Comparison of ENCODE assay signal across 22 cellular contexts in genomic region chrX:30680618-30681017, GRCh38.
"Had no signal": no experiment of that assay in that cellular context is flagged by ENCODE, and none has a peak within 500 bp of the region (broad histone marks: within the 10 kb centered on the region; RNA-seq: fewer than 3 reads in every experiment).

No MANE protein-coding gene starts in this region.

- H3K36me3 Mint-ChIP-seq: natural killer cell treated with Interleukin-12 subunit alpha and Interleukin-12 subunit beta and Interleukin-15 and Interleukin-18, amount 100 ng/mL, for 72 hours had no signal

- H3K9me3 ChIP-seq: breast epithelium, esophagus squamous epithelium, heart right ventricle, right atrium auricular region, spleen, tibial nerve had no signal

- H3K9me3 Mint-ChIP-seq: activated naive CD4-positive, alpha-beta T cell treated with anti-CD3 and anti-CD28 coated beads, Interleukin-2, amount 50 U/mL, for 24 hours; activated naive CD8-positive, alpha-beta T cell treated with anti-CD3 and anti-CD28 coated beads, Interleukin-2, amount 50 U/mL, for 24 hours; activated T-helper 17 cell treated with anti-CD3 and anti-CD28 coated beads, Interleukin-2, amount 50 U/mL, for 72 hours; central memory CD8-positive, alpha-beta T cell; natural killer cell treated with Interleukin-12 subunit alpha and Interleukin-12 subunit beta and Interleukin-15 and Interleukin-18, amount 100 ng/mL, for 72 hours had no signal

- DNase-seq: activated CD4-positive, alpha-beta T cell treated with anti-CD3 and anti-CD28 coated beads for 36 hours; activated CD4-positive, alpha-beta T cell treated with anti-CD3 and anti-CD28 coated beads, Interleukin-2, amount 50 U/mL, for 4 hours; activated CD4-positive, CD25-positive, alpha-beta regulatory T cell; activated CD8-positive, alpha-beta memory T cell treated with anti-CD3 and anti-CD28 coated beads for 24 hours; activated naive CD8-positive, alpha-beta T cell treated with anti-CD3 and anti-CD28 coated beads, Interleukin-2, amount 50 U/mL, for 24 hours; amygdala; dermis blood vessel endothelial cell; effector CD4-positive, alpha-beta T cell; esophagus squamous epithelium; foreskin melanocyte; heart right ventricle; midbrain; spleen; stimulated activated CD4-positive, alpha-beta T cell treated with anti-CD3 and anti-CD28 coated beads, Interleukin-2, amount 100 ng/mL, for 48 hours; stimulated activated naive CD4-positive, alpha-beta T cell treated with Interleukin-2 at 50 U/mL for 16 hours had no signal

- H3K27ac Mint-ChIP-seq: activated naive CD8-positive, alpha-beta T cell treated with anti-CD3 and anti-CD28 coated beads, Interleukin-2, amount 50 U/mL, for 24 hours had no signal

- H3K36me3 ChIP-seq: breast epithelium, esophagus squamous epithelium, right atrium auricular region, tibial nerve had no signal

- H3K4me1 ChIP-seq: breast epithelium, esophagus squamous epithelium, heart right ventricle, right atrium auricular region, spleen, tibial nerve had no signal

- H3K27me3 ChIP-seq: esophagus squamous epithelium, right atrium auricular region, spleen had no signal

- H3K4me3 ChIP-seq: breast epithelium, esophagus squamous epithelium, heart right ventricle, right atrium auricular region, spleen, tibial nerve had no signal

- ATAC-seq: activated CD4-positive, alpha-beta T cell treated with anti-CD3 and anti-CD28 coated beads for 36 hours; activated naive CD8-positive, alpha-beta T cell treated with anti-CD3 and anti-CD28 coated beads, Interleukin-2, amount 50 U/mL, for 24 hours; activated T-helper 17 cell treated with anti-CD3 and anti-CD28 coated beads, Interleukin-2, amount 50 U/mL, for 72 hours; heart right ventricle; natural killer cell treated with Interleukin-12 subunit alpha and Interleukin-12 subunit beta and Interleukin-15 and Interleukin-18, amount 100 ng/mL, for 72 hours had no signal

- H3K27ac ChIP-seq: breast epithelium, esophagus squamous epithelium, heart right ventricle, right atrium auricular region, spleen, tibial nerve had no signal

- H3K4me3 Mint-ChIP-seq: activated CD4-positive, alpha-beta T cell treated with anti-CD3 and anti-CD28 coated beads for 36 hours; activated naive CD4-positive, alpha-beta T cell treated with anti-CD3 and anti-CD28 coated beads, Interleukin-2, amount 50 U/mL, for 24 hours; activated naive CD8-positive, alpha-beta T cell treated with anti-CD3 and anti-CD28 coated beads, Interleukin-2, amount 50 U/mL, for 24 hours; activated T-helper 17 cell treated with anti-CD3 and anti-CD28 coated beads, Interleukin-2, amount 50 U/mL, for 72 hours; central memory CD8-positive, alpha-beta T cell; natural killer cell treated with Interleukin-12 subunit alpha and Interleukin-12 subunit beta and Interleukin-15 and Interleukin-18, amount 100 ng/mL, for 72 hours had no signal

- H3K4me1 Mint-ChIP-seq: activated CD4-positive, alpha-beta T cell treated with anti-CD3 and anti-CD28 coated beads for 36 hours; activated naive CD4-positive, alpha-beta T cell treated with anti-CD3 and anti-CD28 coated beads, Interleukin-2, amount 50 U/mL, for 24 hours; activated naive CD8-positive, alpha-beta T cell treated with anti-CD3 and anti-CD28 coated beads, Interleukin-2, amount 50 U/mL, for 24 hours; central memory CD8-positive, alpha-beta T cell had no signal

- H3K27me3 Mint-ChIP-seq: activated CD4-positive, alpha-beta T cell treated with anti-CD3 and anti-CD28 coated beads for 36 hours; activated naive CD4-positive, alpha-beta T cell treated with anti-CD3 and anti-CD28 coated beads, Interleukin-2, amount 50 U/mL, for 24 hours; activated naive CD8-positive, alpha-beta T cell treated with anti-CD3 and anti-CD28 coated beads, Interleukin-2, amount 50 U/mL, for 24 hours; activated T-helper 17 cell treated with anti-CD3 and anti-CD28 coated beads, Interleukin-2, amount 50 U/mL, for 72 hours; central memory CD8-positive, alpha-beta T cell; natural killer cell treated with Interleukin-12 subunit alpha and Interleukin-12 subunit beta and Interleukin-15 and Interleukin-18, amount 100 ng/mL, for 72 hours had no signal
